ENCODE assay signal across 10 cellular contexts in the genomic region with DNA sequence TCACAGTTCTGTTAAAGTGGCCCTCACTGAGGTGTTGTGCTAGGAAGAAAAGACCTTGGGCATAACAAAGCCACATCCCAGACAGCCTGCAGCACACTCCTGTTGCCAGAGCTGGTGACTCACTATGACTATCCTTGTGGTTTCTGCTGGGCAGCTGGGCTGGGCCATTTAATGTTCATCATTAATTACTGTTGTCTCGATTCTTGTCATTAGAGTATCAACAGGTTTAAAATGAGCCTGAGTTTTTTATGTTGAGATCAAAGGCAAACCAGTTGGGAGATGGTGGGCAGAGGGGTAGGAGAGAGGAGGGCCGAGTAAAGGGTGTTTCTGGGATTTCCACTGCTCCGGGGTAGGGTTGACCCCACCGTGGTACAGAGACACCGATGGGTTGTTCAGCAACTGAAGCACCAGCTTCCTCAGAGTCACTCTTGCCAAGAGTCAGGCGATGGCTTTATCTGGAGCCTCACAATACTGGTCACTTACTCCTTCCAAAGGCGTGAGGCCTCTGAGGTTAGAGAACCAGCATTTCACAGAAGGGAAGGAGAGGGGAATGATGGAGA.
DNase-seq lines count a peak whose midpoint lies in the region; ATAC-seq and TF ChIP-seq lines count a peak whose summit lies in the region.
"Had no signal": no experiment of that assay in that cellular context is flagged by ENCODE, and none has a peak within 500 bp of the region (broad histone marks: within the 10 kb centered on the region; RNA-seq: fewer than 3 reads in every experiment).

No MANE protein-coding gene starts in this region.

- no peaks in the 10 kb centered on the region for H3K36me3 ChIP-seq in HCT116 (ENCODE audit: control insufficient read depth in 1 of 2, insufficient read depth in 2 of 2, low read length in 2 of 2)
- H3K36me3 ChIP-seq in right atrium auricular region: no peaks in the 10 kb centered on the region

- H3K27ac ChIP-seq in HCT116 (ENCODE audit: low read depth, low read length): peak overlapping the region; percentile 15; the same call in 1 of the 2 replicates
- H3K27ac ChIP-seq in right atrium auricular region: no peak overlapping the region

- H3K9me2 ChIP-seq in HCT116 (ENCODE audit: insufficient read depth): no peaks in the 10 kb centered on the region

- DNase-seq in HCT116 (ENCODE audit: low read depth, low spot score) (peak; percentile 77), SW 1271 (lab: John Stamatoyannopoulos, UW) (peak; percentile 72 to 96), fibroblast of the aortic adventitia (ENCODE audit: low read depth) (peak; percentile 78), skeletal muscle cell (ENCODE audit: low read depth) (peak; percentile 37), NCI-H1417 (lab: John Stamatoyannopoulos, UW) (no peak), right atrium auricular region (ENCODE audit: low spot score) (no peak)
- DNase-seq: activated CD8-positive, alpha-beta memory T cell treated with anti-CD3 and anti-CD28 coated beads, Interleukin-2, amount 50 U/mL, for 4 hours; NCI-H187 had no signal

- TF ChIP-seq CTCF in HCT116 (IDR thresholded peaks at IDR 0.05 in 2 of 3, conservative IDR thresholded peaks at IDR 0.05 in 1 of 3; ENCODE audit: borderline replicate concordance in 1 of 3, insufficient read depth in 1 of 3, low read depth in 2 of 3, low read length in 2 of 3) (no peak), fibroblast of the aortic adventitia (IDR thresholded peaks at IDR 0.05; ENCODE audit: insufficient read depth, low read length) (no peak), right atrium auricular region (IDR thresholded peaks at IDR 0.05) (no peak)

- POLR2A ChIA-PET in HCT116 (lab: Charles Lee): no interaction called here

- H3K4me1 ChIP-seq in HCT116 (ENCODE audit: control insufficient read depth in 1 of 2, insufficient read depth in 2 of 2, low read length in 2 of 2): peaks cover 17 to 21% of the 10 kb centered on the region in 2 experiments
- H3K4me1 ChIP-seq in right atrium auricular region: peaks cover 0 to 5% of the 10 kb centered on the region in 2 donors

- H3K79me2 ChIP-seq in HCT116 (ENCODE audit: insufficient read depth, low read length): no peaks in the 10 kb centered on the region

- peaks cover 15% of the 10 kb centered on the region; the same call in 1 of the 2 replicates for H3K27me3 ChIP-seq in HCT116 (ENCODE audit: insufficient read depth, low read length)
- H3K27me3 ChIP-seq in right atrium auricular region: no peaks in the 10 kb centered on the region

- no TSS peak for BruUV-seq in HCT116 (replicated peaks; lab: Mats Ljungman, UMichigan)

- intact Hi-C loops in HCT116 (cut with micrococcal nuclease): loop anchor here (10.0 kb wide), 1 partner anchor 145 kb away; no protein-coding TSS in a partner anchor

- peaks cover 3 to 6% of the 10 kb centered on the region in 2 experiments; a peak in 1 of 4 replicates for H3K9me3 ChIP-seq in HCT116 (ENCODE audit: control insufficient read depth in 1 of 2, insufficient read depth in 1 of 2, low read depth in 1 of 2, low read length in 2 of 2)
- no peaks in the 10 kb centered on the region for H3K9me3 ChIP-seq in right atrium auricular region

- no peak for TF ChIP-seq POLR2A in HCT116 (IDR thresholded peaks at IDR 0.05; ENCODE audit: borderline replicate concordance, extremely low read depth, insufficient read depth, insufficient read length)

- H3K4me3 ChIP-seq in HCT116 (replicated peaks in 1 of 2; ENCODE audit: low read depth in 1 of 2, low read length in 2 of 2) (peak overlapping the region in 1 of 2 experiments; percentile 23; a peak in 1 of 4 replicates), fibroblast of the aortic adventitia (ENCODE audit: low read depth, low read length) (no peak overlapping the region), skeletal muscle cell (ENCODE audit: low read depth, low read length) (no peak overlapping the region), right atrium auricular region (no peak overlapping the region)

- RAD21 ChIA-PET in HCT116 (lab: Charles Lee; ENCODE audit: low non-redundant PET in 1 of 2, low total read pairs in 2 of 2, uncharacterized antibody in 2 of 2, unreplicated experiment in 2 of 2): no interaction called here

- peak overlapping the region; percentile 14 for H2AFZ ChIP-seq in HCT116 (ENCODE audit: low read depth, low read length, poor library complexity, severe bottlenecking)

- peak overlapping the region; percentile 61 for H3K4me2 ChIP-seq in HCT116 (ENCODE audit: low read length)

- H3K9ac ChIP-seq in HCT116 (ENCODE audit: low read length): no peak overlapping the region

- ATAC-seq in HCT116 (peak; percentile 97), GM18909 (IDR thresholded peaks at IDR 0.05; ENCODE audit: poor library complexity, unreplicated experiment) (no peak), GM18511 (IDR thresholded peaks at IDR 0.05; ENCODE audit: unreplicated experiment) (no peak)

- H4K20me1 ChIP-seq in HCT116 (ENCODE audit: insufficient read depth): no peaks in the 10 kb centered on the region

- CTCF ChIA-PET in HCT116 (lab: Charles Lee): no interaction called here

- TF ChIP-seq RAD21 in HCT116 (IDR thresholded peaks at IDR 0.05; ENCODE audit: low read depth): peak; percentile 5; the same call in 1 of the 2 replicates

TF ChIP-seq in HCT116, 20 proteins besides CTCF, POLR2A, EP300 and RAD21 (continues in another document):
- TF ChIP-seq EGR1 (IDR thresholded peaks at IDR 0.05; ENCODE audit: low read depth): no peak
- no peak for TF ChIP-seq ZFX (IDR thresholded peaks at IDR 0.05)
- TF ChIP-seq CBX3 (IDR thresholded peaks at IDR 0.05; ENCODE audit: low read depth): peak; percentile 94
- TF ChIP-seq CEBPB (IDR thresholded peaks at IDR 0.05; ENCODE audit: low read depth): peak; percentile 50; the same call in 1 of the 2 replicates
- TF ChIP-seq, protein P1, sequence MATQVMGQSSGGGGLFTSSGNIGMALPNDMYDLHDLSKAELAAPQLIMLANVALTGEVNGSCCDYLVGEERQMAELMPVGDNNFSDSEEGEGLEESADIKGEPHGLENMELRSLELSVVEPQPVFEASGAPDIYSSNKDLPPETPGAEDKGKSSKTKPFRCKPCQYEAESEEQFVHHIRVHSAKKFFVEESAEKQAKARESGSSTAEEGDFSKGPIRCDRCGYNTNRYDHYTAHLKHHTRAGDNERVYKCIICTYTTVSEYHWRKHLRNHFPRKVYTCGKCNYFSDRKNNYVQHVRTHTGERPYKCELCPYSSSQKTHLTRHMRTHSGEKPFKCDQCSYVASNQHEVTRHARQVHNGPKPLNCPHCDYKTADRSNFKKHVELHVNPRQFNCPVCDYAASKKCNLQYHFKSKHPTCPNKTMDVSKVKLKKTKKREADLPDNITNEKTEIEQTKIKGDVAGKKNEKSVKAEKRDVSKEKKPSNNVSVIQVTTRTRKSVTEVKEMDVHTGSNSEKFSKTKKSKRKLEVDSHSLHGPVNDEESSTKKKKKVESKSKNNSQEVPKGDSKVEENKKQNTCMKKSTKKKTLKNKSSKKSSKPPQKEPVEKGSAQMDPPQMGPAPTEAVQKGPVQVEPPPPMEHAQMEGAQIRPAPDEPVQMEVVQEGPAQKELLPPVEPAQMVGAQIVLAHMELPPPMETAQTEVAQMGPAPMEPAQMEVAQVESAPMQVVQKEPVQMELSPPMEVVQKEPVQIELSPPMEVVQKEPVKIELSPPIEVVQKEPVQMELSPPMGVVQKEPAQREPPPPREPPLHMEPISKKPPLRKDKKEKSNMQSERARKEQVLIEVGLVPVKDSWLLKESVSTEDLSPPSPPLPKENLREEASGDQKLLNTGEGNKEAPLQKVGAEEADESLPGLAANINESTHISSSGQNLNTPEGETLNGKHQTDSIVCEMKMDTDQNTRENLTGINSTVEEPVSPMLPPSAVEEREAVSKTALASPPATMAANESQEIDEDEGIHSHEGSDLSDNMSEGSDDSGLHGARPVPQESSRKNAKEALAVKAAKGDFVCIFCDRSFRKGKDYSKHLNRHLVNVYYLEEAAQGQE (IDR thresholded peaks at IDR 0.05; ENCODE audit: low read depth): no peak
- TF ChIP-seq EZH2phosphoT487 (IDR thresholded peaks at IDR 0.05; ENCODE audit: borderline replicate concordance): no peak
- peak; percentile 80 for TF ChIP-seq SP1 (IDR thresholded peaks at IDR 0.05; ENCODE audit: low read depth)
- TF ChIP-seq, protein P2, sequence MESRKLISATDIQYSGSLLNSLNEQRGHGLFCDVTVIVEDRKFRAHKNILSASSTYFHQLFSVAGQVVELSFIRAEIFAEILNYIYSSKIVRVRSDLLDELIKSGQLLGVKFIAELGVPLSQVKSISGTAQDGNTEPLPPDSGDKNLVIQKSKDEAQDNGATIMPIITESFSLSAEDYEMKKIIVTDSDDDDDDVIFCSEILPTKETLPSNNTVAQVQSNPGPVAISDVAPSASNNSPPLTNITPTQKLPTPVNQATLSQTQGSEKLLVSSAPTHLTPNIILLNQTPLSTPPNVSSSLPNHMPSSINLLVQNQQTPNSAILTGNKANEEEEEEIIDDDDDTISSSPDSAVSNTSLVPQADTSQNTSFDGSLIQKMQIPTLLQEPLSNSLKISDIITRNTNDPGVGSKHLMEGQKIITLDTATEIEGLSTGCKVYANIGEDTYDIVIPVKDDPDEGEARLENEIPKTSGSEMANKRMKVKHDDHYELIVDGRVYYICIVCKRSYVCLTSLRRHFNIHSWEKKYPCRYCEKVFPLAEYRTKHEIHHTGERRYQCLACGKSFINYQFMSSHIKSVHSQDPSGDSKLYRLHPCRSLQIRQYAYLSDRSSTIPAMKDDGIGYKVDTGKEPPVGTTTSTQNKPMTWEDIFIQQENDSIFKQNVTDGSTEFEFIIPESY (IDR thresholded peaks at IDR 0.05; ENCODE audit: extremely low read depth, insufficient replicate concordance, low read length): no peak
- peak; percentile 57; the same call in 1 of the 2 replicates for TF ChIP-seq SIN3A (IDR thresholded peaks at IDR 0.05; ENCODE audit: low read depth)
- TF ChIP-seq ELF1 (IDR thresholded peaks at IDR 0.05; ENCODE audit: borderline replicate concordance, low read depth): no peak
- TF ChIP-seq TCF7L2 (IDR thresholded peaks at IDR 0.05; ENCODE audit: borderline replicate concordance, extremely low read depth, insufficient read depth, insufficient read length): peak; percentile 75
- TF ChIP-seq ZNF274 (IDR thresholded peaks at IDR 0.05; ENCODE audit: low read depth, low read length): no peak
- TF ChIP-seq FOSL1 (IDR thresholded peaks at IDR 0.05; ENCODE audit: low read depth): peak; percentile 99
- TF ChIP-seq, protein P3, sequence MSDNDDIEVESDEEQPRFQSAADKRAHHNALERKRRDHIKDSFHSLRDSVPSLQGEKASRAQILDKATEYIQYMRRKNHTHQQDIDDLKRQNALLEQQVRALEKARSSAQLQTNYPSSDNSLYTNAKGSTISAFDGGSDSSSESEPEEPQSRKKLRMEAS (IDR thresholded peaks at IDR 0.05): peak; percentile 71
- peak; percentile 94 for TF ChIP-seq JUND (IDR thresholded peaks at IDR 0.05)
- no peak for TF ChIP-seq EZH2 (IDR thresholded peaks at IDR 0.05)
- peak; percentile 70 for TF ChIP-seq SRF (IDR thresholded peaks at IDR 0.05; ENCODE audit: low read depth)
- TF ChIP-seq, protein P4, sequence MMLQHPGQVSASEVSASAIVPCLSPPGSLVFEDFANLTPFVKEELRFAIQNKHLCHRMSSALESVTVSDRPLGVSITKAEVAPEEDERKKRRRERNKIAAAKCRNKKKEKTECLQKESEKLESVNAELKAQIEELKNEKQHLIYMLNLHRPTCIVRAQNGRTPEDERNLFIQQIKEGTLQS (IDR thresholded peaks at IDR 0.05): no peak

Comparison
In these comparisons a context has a peak if more than half of its experiments do, and no peak if none do; other contexts are left out.
1. DNase-seq: peak in HCT116 (single experiment), SW 1271 (2 of 2), fibroblast of the aortic adventitia (single experiment) and skeletal muscle cell (single experiment); none in NCI-H1417 (0 of 3) and right atrium auricular region (single experiment).